Comparison of ENCODE assay signal across 34 cellular contexts in the genomic region with DNA sequence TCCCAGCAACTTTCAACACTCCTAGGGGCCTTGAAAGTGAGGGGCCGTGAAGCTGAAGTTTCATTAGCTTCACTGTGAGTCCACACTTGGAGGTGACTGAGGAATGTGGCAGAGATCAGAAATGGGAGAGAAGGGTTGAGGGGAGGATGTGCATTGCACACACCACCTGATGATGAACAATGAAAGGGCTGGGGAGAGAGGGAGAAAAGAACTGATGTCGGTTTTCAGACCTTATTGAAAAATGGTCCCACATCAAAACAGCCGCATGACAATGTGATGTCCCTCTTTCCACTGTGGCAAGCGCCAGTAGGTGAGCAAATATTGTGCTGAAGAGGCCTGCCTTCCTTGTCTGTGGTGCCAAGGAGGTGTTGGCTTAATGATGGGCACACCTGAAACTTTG.
"Had no signal": no experiment of that assay in that cellular context is flagged by ENCODE, and none has a peak within 500 bp of the region (broad histone marks: within the 10 kb centered on the region; RNA-seq: fewer than 3 reads in every experiment).

No MANE protein-coding gene starts in this region.

- H3K27me3 ChIP-seq: adrenal gland, body of pancreas, brain microvascular endothelial cell, breast epithelium had no signal

- H3K4me3 Mint-ChIP-seq: activated CD4-positive, alpha-beta memory T cell treated with anti-CD3 and anti-CD28 coated beads, Interleukin-2, amount 10 ng/mL, durations not matched to agents 7 days and 5 days; activated CD4-positive, alpha-beta T cell treated with anti-CD3 and anti-CD28 coated beads for 36 hours; activated CD4-positive, alpha-beta T cell treated with anti-CD3 and anti-CD28 coated beads, Interleukin-2, amount 10 ng/mL, durations not matched to agents 7 days and 5 days; activated CD8-positive, alpha-beta memory T cell treated with anti-CD3 and anti-CD28 coated beads, Interleukin-2, amount 10 ng/mL, durations not matched to agents 7 days and 5 days; activated CD8-positive, alpha-beta T cell treated with anti-CD3 and anti-CD28 coated beads, Interleukin-2, amount 10 ng/mL, durations not matched to agents 7 days and 5 days; activated naive CD4-positive, alpha-beta T cell treated with anti-CD3 and anti-CD28 coated beads for 36 hours; activated naive CD8-positive, alpha-beta T cell treated with anti-CD3 and anti-CD28 coated beads for 36 hours; activated T-cell treated with anti-CD3 and anti-CD28 coated beads, Interleukin-2, amount 50 U/mL, for 24 hours; T-helper 1 cell treated with Interleukin-12 subunit alpha and Interleukin-12 subunit beta and Interleukin-4 antibody, amounts not matched to agents 30 μg/mL and 1 μg/mL, for 36 hours; T-helper 2 cell treated with Interferon-gamma antibody and Interleukin-4, amounts not matched to agents 5 μg/mL and 100 μg/mL, for 36 hours; WTC11 had no signal

- H3K36me3 Mint-ChIP-seq: activated CD8-positive, alpha-beta memory T cell treated with anti-CD3 and anti-CD28 coated beads, Interleukin-2, amount 10 ng/mL, durations not matched to agents 7 days and 5 days; activated naive CD4-positive, alpha-beta T cell treated with anti-CD3 and anti-CD28 coated beads, Interleukin-2, amount 50 U/mL, for 72 hours; activated naive CD8-positive, alpha-beta T cell treated with anti-CD3 and anti-CD28 coated beads for 36 hours; WTC11 had no signal

- H3K9me3 Mint-ChIP-seq: activated CD4-positive, alpha-beta memory T cell treated with anti-CD3 and anti-CD28 coated beads, Interleukin-2, amount 10 ng/mL, durations not matched to agents 7 days and 5 days; activated CD4-positive, alpha-beta T cell treated with anti-CD3 and anti-CD28 coated beads, Interleukin-2, amount 10 ng/mL, durations not matched to agents 7 days and 5 days; activated naive CD4-positive, alpha-beta T cell treated with anti-CD3 and anti-CD28 coated beads for 36 hours; activated naive CD4-positive, alpha-beta T cell treated with anti-CD3 and anti-CD28 coated beads, Interleukin-2, amount 50 U/mL, for 72 hours; activated naive CD8-positive, alpha-beta T cell treated with anti-CD3 and anti-CD28 coated beads for 36 hours; activated T-cell treated with anti-CD3 and anti-CD28 coated beads, Interleukin-2, amount 50 U/mL, for 24 hours; T-helper 1 cell treated with Interleukin-12 subunit alpha and Interleukin-12 subunit beta and Interleukin-4 antibody, amounts not matched to agents 30 μg/mL and 1 μg/mL, for 36 hours; T-helper 2 cell treated with Interferon-gamma antibody and Interleukin-4, amounts not matched to agents 5 μg/mL and 100 μg/mL, for 36 hours; WTC11 had no signal

- H3K36me3 ChIP-seq: adrenal gland, brain microvascular endothelial cell, breast epithelium, WERI-Rb-1 had no signal

- H3K9me3 ChIP-seq: adrenal gland, body of pancreas, breast epithelium had no signal

- H3K27ac ChIP-seq: adrenal gland, body of pancreas, brain microvascular endothelial cell, breast epithelium, WERI-Rb-1 had no signal

- H3K27ac Mint-ChIP-seq: activated CD4-positive, alpha-beta memory T cell treated with anti-CD3 and anti-CD28 coated beads, Interleukin-2, amount 10 ng/mL, durations not matched to agents 7 days and 5 days; activated CD4-positive, alpha-beta T cell treated with anti-CD3 and anti-CD28 coated beads for 36 hours; activated CD4-positive, alpha-beta T cell treated with anti-CD3 and anti-CD28 coated beads, Interleukin-2, amount 10 ng/mL, durations not matched to agents 7 days and 5 days; activated CD8-positive, alpha-beta memory T cell treated with anti-CD3 and anti-CD28 coated beads, Interleukin-2, amount 10 ng/mL, durations not matched to agents 7 days and 5 days; activated CD8-positive, alpha-beta T cell treated with anti-CD3 and anti-CD28 coated beads, Interleukin-2, amount 10 ng/mL, durations not matched to agents 7 days and 5 days; activated naive CD4-positive, alpha-beta T cell treated with anti-CD3 and anti-CD28 coated beads for 36 hours; activated naive CD4-positive, alpha-beta T cell treated with anti-CD3 and anti-CD28 coated beads, Interleukin-2, amount 50 U/mL, for 72 hours; activated naive CD8-positive, alpha-beta T cell treated with anti-CD3 and anti-CD28 coated beads for 36 hours; activated T-cell treated with anti-CD3 and anti-CD28 coated beads, Interleukin-2, amount 50 U/mL, for 24 hours; T-helper 1 cell treated with Interleukin-12 subunit alpha and Interleukin-12 subunit beta and Interleukin-4 antibody, amounts not matched to agents 30 μg/mL and 1 μg/mL, for 36 hours; T-helper 2 cell treated with Interferon-gamma antibody and Interleukin-4, amounts not matched to agents 5 μg/mL and 100 μg/mL, for 36 hours; WTC11 had no signal

- DNase-seq: activated CD4-positive, alpha-beta memory T cell treated with anti-CD3 and anti-CD28 coated beads, Interleukin-2, amount 10 ng/mL, durations not matched to agents 7 days and 5 days; activated CD4-positive, alpha-beta T cell treated with anti-CD3 and anti-CD28 coated beads for 1 hour; activated CD4-positive, alpha-beta T cell treated with anti-CD3 and anti-CD28 coated beads for 36 hours; activated CD4-positive, alpha-beta T cell treated with anti-CD3 and anti-CD28 coated beads for 48 hours; activated CD4-positive, alpha-beta T cell treated with anti-CD3 and anti-CD28 coated beads, Interleukin-2, amount 10 ng/mL, durations not matched to agents 7 days and 5 days; activated CD4-positive, alpha-beta T cell treated with anti-CD3 and anti-CD28 coated beads, Interleukin-2, amount 50 U/mL, for 48 hours; activated CD4-positive, CD25-positive, alpha-beta regulatory T cell; activated CD8-positive, alpha-beta memory T cell treated with anti-CD3 and anti-CD28 coated beads for 24 hours; activated CD8-positive, alpha-beta memory T cell treated with anti-CD3 and anti-CD28 coated beads, Interleukin-2, amount 10 ng/mL, durations not matched to agents 7 days and 5 days; activated CD8-positive, alpha-beta memory T cell treated with anti-CD3 and anti-CD28 coated beads, Interleukin-2, amount 50 U/mL, for 48 hours; activated CD8-positive, alpha-beta T cell treated with anti-CD3 and anti-CD28 coated beads, Interleukin-2, amount 10 ng/mL, durations not matched to agents 7 days and 5 days; activated effector memory CD4-positive, alpha-beta T cell treated with anti-CD3 and anti-CD28 coated beads, Interleukin-2, amount 50 U/mL, for 16 hours; activated gamma-delta T cell treated with Interleukin-2 at 50 U/mL for 16 hours; activated naive CD4-positive, alpha-beta T cell; activated naive CD4-positive, alpha-beta T cell treated with anti-CD3 and anti-CD28 coated beads for 36 hours; activated naive CD4-positive, alpha-beta T cell treated with anti-CD3 and anti-CD28 coated beads, Interleukin-2, amount 50 U/mL, for 16 hours; activated naive CD8-positive, alpha-beta T cell treated with anti-CD3 and anti-CD28 coated beads for 36 hours; activated T-cell treated with anti-CD3 and anti-CD28 coated beads, Interleukin-2, amount 50 U/mL, for 24 hours; activated T-cell treated with anti-CD3 and anti-CD28 coated beads, Interleukin-2, amount 50 U/mL, for 48 hours; adrenal gland; amniotic stem cell; aorta; body of pancreas; brain microvascular endothelial cell; central memory CD4-positive, alpha-beta T cell; T-helper 2 cell; T-helper 9 cell; WERI-Rb-1 had no signal

- ATAC-seq: activated CD4-positive, alpha-beta T cell treated with anti-CD3 and anti-CD28 coated beads for 36 hours; activated CD4-positive, CD25-positive, alpha-beta regulatory T cell treated with anti-CD3 and anti-CD28 coated beads, Interleukin-2, amount 50 U/mL, for 24 hours; activated CD8-positive, alpha-beta memory T cell treated with anti-CD3 and anti-CD28 coated beads, Interleukin-2, amount 10 ng/mL, durations not matched to agents 7 days and 5 days; activated CD8-positive, alpha-beta T cell treated with anti-CD3 and anti-CD28 coated beads, Interleukin-2, amount 10 ng/mL, durations not matched to agents 7 days and 5 days; activated naive CD4-positive, alpha-beta T cell treated with anti-CD3 and anti-CD28 coated beads, Interleukin-2, amount 50 U/mL, for 72 hours; body of pancreas; WTC11 had no signal

- H3K4me3 ChIP-seq: adrenal gland, body of pancreas, breast epithelium had no signal
